In the genomic region with DNA sequence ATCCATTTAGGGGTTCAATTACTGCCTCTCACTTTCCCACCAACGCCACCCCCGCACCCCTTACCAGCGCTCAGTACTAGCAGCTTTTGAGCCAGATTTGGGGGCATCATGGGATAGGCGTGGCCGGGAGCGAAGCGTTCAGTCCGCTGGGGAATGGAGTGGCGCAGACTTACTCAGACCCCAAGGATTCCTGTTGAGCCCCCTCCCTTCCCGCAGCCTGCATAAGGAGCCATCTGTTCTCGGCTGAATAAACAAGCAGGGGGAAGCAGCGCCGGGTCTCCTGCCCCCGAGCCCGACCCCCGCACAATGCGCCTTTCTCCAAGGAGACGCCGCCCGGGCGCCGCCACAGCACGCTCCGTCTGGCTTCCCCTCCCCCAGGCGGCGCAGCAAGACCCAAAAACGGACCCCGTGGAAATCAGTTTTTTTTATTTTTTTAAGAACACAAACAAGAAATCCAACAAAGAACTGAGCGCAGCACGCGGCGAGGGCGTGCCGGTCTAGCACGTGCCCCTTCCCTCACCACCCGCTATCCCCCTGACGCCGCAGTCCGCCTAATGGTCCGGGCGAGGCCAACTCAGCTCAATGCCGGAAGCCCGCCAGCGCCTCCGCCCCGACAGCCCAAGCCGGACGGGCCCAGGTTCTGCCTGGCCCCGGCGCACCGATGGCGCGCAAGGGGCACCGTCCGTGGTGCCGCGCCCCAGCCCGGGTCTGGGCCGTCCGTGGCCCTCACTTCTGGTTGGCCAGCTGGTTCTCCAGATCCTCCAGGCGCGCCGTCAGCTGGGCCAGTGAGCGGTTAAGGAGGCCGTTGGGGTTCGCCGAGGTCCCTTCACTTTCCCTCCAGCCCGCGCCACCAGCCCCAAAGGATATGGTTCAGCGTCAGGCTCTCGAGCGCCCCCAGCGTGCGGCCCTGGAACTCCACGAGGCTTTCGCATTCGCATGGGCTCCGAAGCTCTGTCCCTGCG, we compare ENCODE assay signal across 8 cellular contexts. TPM values are rescaled to one million over a fixed set of nuclear protein-coding genes. Genes with fewer than 3 reads are reported as not detected.
DNase-seq lines count a peak whose midpoint lies in the region; ATAC-seq and TF ChIP-seq lines count a peak whose summit lies in the region.

No MANE protein-coding gene starts in this region.

- H3K4me3 ChIP-seq in AG09309 (ENCODE audit: control insufficient read depth, low read depth, low read length) (peak overlapping the region; percentile 49), WI38 (ENCODE audit: low read depth, low read length) (peak overlapping the region; percentile 59), breast epithelium (peak overlapping the region; percentile 48 to 74 (median 57)), smooth muscle cell (peak overlapping the region; percentile 61)

- H3K27ac ChIP-seq in breast epithelium: peak overlapping the region; percentile 45
- H3K27ac ChIP-seq in smooth muscle cell (ENCODE audit: low read depth): no peak overlapping the region

- peaks cover 0 to 3% of the 10 kb centered on the region in 2 donors for H3K27me3 ChIP-seq in breast epithelium
- no peaks in the 10 kb centered on the region for H3K27me3 ChIP-seq in smooth muscle cell (ENCODE audit: low read depth)

- DNase-seq in AG09309 (ENCODE audit: low read depth) (no peak), NCI-H1694 (lab: John Stamatoyannopoulos, UW) (peak; percentile 32), breast epithelium (ENCODE audit: low spot score in 2 of 2) (peak; percentile 51 to 85), iPS-NIHi7 (ENCODE audit: extremely low spot score) (peak; percentile 90), smooth muscle cell (lab: John Stamatoyannopoulos, UW; ENCODE audit: unreplicated experiment) (peak; percentile 61)

- peak overlapping the region; percentile 86 for H2AFZ ChIP-seq in smooth muscle cell (ENCODE audit: low read depth)

- H3K9me3 ChIP-seq in breast epithelium: no peaks in the 10 kb centered on the region
- H3K9me3 ChIP-seq in smooth muscle cell (replicated peaks; ENCODE audit: low read depth): no peaks in the 10 kb centered on the region

- TF ChIP-seq POLR2A in breast epithelium (IDR thresholded peaks at IDR 0.05): no peak

- ATAC-seq in GM21390 (IDR thresholded peaks at IDR 0.05; ENCODE audit: unreplicated experiment): peak; percentile 57
- no peak for ATAC-seq in GM19455 (IDR thresholded peaks at IDR 0.05; ENCODE audit: unreplicated experiment)

- H3K4me1 ChIP-seq in breast epithelium: no peaks in the 10 kb centered on the region
- no peaks in the 10 kb centered on the region for H3K4me1 ChIP-seq in smooth muscle cell (ENCODE audit: low read depth)

- H3K9ac ChIP-seq in smooth muscle cell (ENCODE audit: low read depth): no peak overlapping the region

- peaks cover 3% of the 10 kb centered on the region for H3F3A ChIP-seq in smooth muscle cell (ENCODE audit: low read depth)

- TF ChIP-seq CTCF in AG09309 (IDR thresholded peaks at IDR 0.05; ENCODE audit: control insufficient read depth, insufficient read depth, low read depth, low read length, missing control alignments) (peak; percentile 98), WI38 (IDR thresholded peaks at IDR 0.05; ENCODE audit: low read depth, low read length) (peak; percentile 95), breast epithelium (IDR thresholded peaks at IDR 0.05) (peak; percentile 86 to 88 (median 87)), smooth muscle cell (IDR thresholded peaks at IDR 0.05; ENCODE audit: borderline replicate concordance, insufficient read depth, poor library complexity, severe bottlenecking) (peak; percentile 92)

- no peaks in the 10 kb centered on the region for H4K20me1 ChIP-seq in smooth muscle cell (ENCODE audit: low read depth)

- no peaks in the 10 kb centered on the region for H3K79me2 ChIP-seq in smooth muscle cell (ENCODE audit: low read depth)

- H3K4me2 ChIP-seq in smooth muscle cell: peak overlapping the region; percentile 89

- intact Hi-C loops in breast epithelium (cut with DNase I; ENCODE audit: low total_unique reads): no loop called here

- WGBS in smooth muscle cell (ENCODE audit: low lambda C conversion rate): 6% methylated on average over 79 of the region's 79 CpGs

- H3K36me3 ChIP-seq in breast epithelium (no peaks in the 10 kb centered on the region), smooth muscle cell (ENCODE audit: low read depth) (no peaks in the 10 kb centered on the region)

RNA-seq across cellular contexts. Expression of a gene that starts 13.3 kb away (rescaled TPM):
- total RNA-seq in breast epithelium (not detected), smooth muscle cell (not detected in 2 replicates)
- not detected in 2 replicates for polyA plus RNA-seq in smooth muscle cell

RNA-seq across cellular contexts. Expression of a gene that starts 14.8 kb away (rescaled TPM):
- total RNA-seq in breast epithelium (1 to 10 TPM in 1 of 3 donors, under 1 TPM in 1, not detected in 1; 0.33 to 1.6 TPM), smooth muscle cell (not detected in 2 replicates)
- polyA plus RNA-seq in smooth muscle cell: not detected in 2 replicates

RNA-seq across cellular contexts. Expression of a gene that starts 39.0 kb away (rescaled TPM):
- total RNA-seq in breast epithelium: 100 to 1,000 TPM in 2 of 3 donors, 10 to 100 TPM in 1; 30.6 to 310 (median 248) TPM
- 0.63 and 1.1 TPM in 2 replicates for total RNA-seq in smooth muscle cell
- 3.1 and 5.2 TPM in 2 replicates for polyA plus RNA-seq in smooth muscle cell

RNA-seq across cellular contexts. Expression of a gene that starts 54.9 kb away (rescaled TPM):
- total RNA-seq in breast epithelium (100 to 1,000 TPM in 2 of 3 donors, 10 to 100 TPM in 1; 29.4 to 337 (median 121) TPM), smooth muscle cell (70.7 and 78.1 TPM in 2 replicates)
- polyA plus RNA-seq in smooth muscle cell: 45.0 and 122 TPM in 2 replicates

Comparison
In these comparisons a context has a peak if more than half of its experiments do, and no peak if none do; other contexts are left out.
1. RNA of a gene that starts 39.0 kb away (total RNA-seq): 30.6 to 310 TPM in breast epithelium; 0.63 to 1.1 TPM in smooth muscle cell; every median in the first group is over 10 times any median in the second.
2. Peak in every context shown above with its lines, with median percentiles within 50 percentile points of each other: H3K4me3 ChIP-seq and CTCF ChIP-seq.